Comparison of ENCODE assay signal across 1 cellular context in genomic region chr10:15163261-15163864, GRCh38.
TF ChIP-seq lines count a peak whose summit lies in the region.

No MANE protein-coding gene starts in this region.

TF ChIP-seq in IMR-90, 13 proteins besides CTCF, POLR2A, EP300 and RAD21 (continued from another document):
- TF ChIP-seq NFE2L2 (IDR thresholded peaks at IDR 0.05; ENCODE audit: low read depth, low read length) = peak; percentile 44; the same call in 1 of the 2 replicates
- TF ChIP-seq MAFK (IDR thresholded peaks at IDR 0.05; ENCODE audit: low read depth, low read length) = no peak
